Comparison of ENCODE assay signal across 8 cellular contexts in genomic region chrX:47650164-47651042, GRCh38. TPM values are rescaled to one million over a fixed set of nuclear protein-coding genes. Genes with fewer than 3 reads are reported as not detected.
DNase-seq lines count a peak whose midpoint lies in the region; TF ChIP-seq lines count a peak whose summit lies in the region.

TSS of gene ELK1 (minus strand) at chrX:47650563. CDS start at chrX:47641441, 9,122 bp downstream.

- H3K27ac Mint-ChIP-seq in HFFc6 = peak within 1 kb of the TSS; percentile 96
- peak within 1 kb of the TSS; percentile 98 for H3K27ac Mint-ChIP-seq in activated naive CD4-positive, alpha-beta T cell treated with anti-CD3 and anti-CD28 coated beads, Interleukin-2, amount 50 U/mL, for 24 hours

- TF ChIP-seq CTCF in HFFc6 (IDR thresholded peaks at IDR 0.05) (no peak; the same call in 1 of the 2 replicates), NB4 (IDR thresholded peaks at IDR 0.05; ENCODE audit: low read depth, low read length) (no peak), suprapubic skin (IDR thresholded peaks at IDR 0.05) (no peak)

- no peak within 1 kb of the TSS for H3K27ac ChIP-seq in SK-N-MC
- peak within 1 kb of the TSS; percentile 89 for H3K27ac ChIP-seq in suprapubic skin

- H3K4me1 Mint-ChIP-seq in HFFc6 (ENCODE audit: low read depth) = peaks cover 54% of the 10 kb centered on the region
- peaks cover 45% of the 10 kb centered on the region for H3K4me1 Mint-ChIP-seq in activated naive CD4-positive, alpha-beta T cell treated with anti-CD3 and anti-CD28 coated beads, Interleukin-2, amount 50 U/mL, for 24 hours

- TF ChIP-seq EP300 in suprapubic skin (IDR thresholded peaks at IDR 0.05) = no peak

- no peaks in the 10 kb centered on the region for H3K9me3 ChIP-seq in SK-N-MC (ENCODE audit: low read depth, low read length)
- no peaks in the 10 kb centered on the region for H3K9me3 ChIP-seq in suprapubic skin

- peak within 1 kb of the TSS; percentile 77 for H3K9ac ChIP-seq in SK-N-MC (ENCODE audit: insufficient read length)

- H3K27me3 Mint-ChIP-seq in HFFc6 (ENCODE audit: insufficient read depth) = peaks cover 5% of the 10 kb centered on the region; the same call in 1 of the 2 replicates
- H3K27me3 Mint-ChIP-seq in activated naive CD4-positive, alpha-beta T cell treated with anti-CD3 and anti-CD28 coated beads, Interleukin-2, amount 50 U/mL, for 24 hours = no peaks in the 10 kb centered on the region

- no peaks in the 10 kb centered on the region for H3K9me3 Mint-ChIP-seq in HFFc6
- H3K9me3 Mint-ChIP-seq in activated naive CD4-positive, alpha-beta T cell treated with anti-CD3 and anti-CD28 coated beads, Interleukin-2, amount 50 U/mL, for 24 hours = no peaks in the 10 kb centered on the region

- TF ChIP-seq POLR2A in NB4 (IDR thresholded peaks at IDR 0.05; ENCODE audit: extremely low read depth, insufficient read length) = peak; percentile 40
- TF ChIP-seq POLR2A in suprapubic skin (IDR thresholded peaks at IDR 0.05) = peak in 1 of 2 donors; percentile 47

- H3K4me3 Mint-ChIP-seq in HFFc6 = peak within 1 kb of the TSS; percentile 87
- peak within 1 kb of the TSS; percentile 95 for H3K4me3 Mint-ChIP-seq in activated naive CD4-positive, alpha-beta T cell treated with anti-CD3 and anti-CD28 coated beads, Interleukin-2, amount 50 U/mL, for 24 hours

- peaks cover 33% of the 10 kb centered on the region for H3K36me3 Mint-ChIP-seq in HFFc6 (ENCODE audit: low read depth)
- H3K36me3 Mint-ChIP-seq in activated naive CD4-positive, alpha-beta T cell treated with anti-CD3 and anti-CD28 coated beads, Interleukin-2, amount 50 U/mL, for 24 hours = peaks cover 22% of the 10 kb centered on the region

- peaks cover 11% of the 10 kb centered on the region for H3K4me1 ChIP-seq in suprapubic skin

- no peaks in the 10 kb centered on the region; the same call in 1 of the 2 replicates for H3K36me3 ChIP-seq in SK-N-MC (ENCODE audit: insufficient read depth, low read length)
- H3K36me3 ChIP-seq in suprapubic skin = peaks cover 7% of the 10 kb centered on the region

- WGBS in suprapubic skin = 46% methylated on average over 21 of the region's 65 CpGs

- DNase-seq in GM04503 (ENCODE audit: low read depth) (peak; percentile 90), HFFc6 (peak; percentile 97), NB4 (ENCODE audit: low read depth) (peak; percentile 99), SK-N-MC (ENCODE audit: low read depth, low spot score) (peak; percentile 82), germinal center (ENCODE audit: low spot score) (peak; percentile 94), nucleus accumbens (lab: John Stamatoyannopoulos, UW) (peak; percentile 39 to 98 (median 94)), suprapubic skin (ENCODE audit: low spot score in 2 of 2) (peak; percentile 96 to 97)

- peak within 1 kb of the TSS; percentile 73 for H3K4me3 ChIP-seq in NB4 (ENCODE audit: low read depth, low read length)
- H3K4me3 ChIP-seq in SK-N-MC = peak within 1 kb of the TSS; percentile 81
- peak within 1 kb of the TSS; percentile 65 for H3K4me3 ChIP-seq in suprapubic skin

- H3K27me3 ChIP-seq in suprapubic skin = no peaks in the 10 kb centered on the region

RNA-seq across cellular contexts. Expression of gene ELK1, which starts in this region (rescaled TPM):
- total RNA-seq in HFFc6 (2021; fragmentation: NEBNext Ultra II Directional; extraction: Animal tissue kit (Norgen Biotek cat#: 25700)) = 10 to 100 TPM; 42.8 to 49.1 (median 45.7) TPM
- 10 to 100 TPM; 18.3 to 32.1 (median 29.8) TPM for total RNA-seq in suprapubic skin
